20 cellular contexts compared by ENCODE assay signal in the genomic region with DNA sequence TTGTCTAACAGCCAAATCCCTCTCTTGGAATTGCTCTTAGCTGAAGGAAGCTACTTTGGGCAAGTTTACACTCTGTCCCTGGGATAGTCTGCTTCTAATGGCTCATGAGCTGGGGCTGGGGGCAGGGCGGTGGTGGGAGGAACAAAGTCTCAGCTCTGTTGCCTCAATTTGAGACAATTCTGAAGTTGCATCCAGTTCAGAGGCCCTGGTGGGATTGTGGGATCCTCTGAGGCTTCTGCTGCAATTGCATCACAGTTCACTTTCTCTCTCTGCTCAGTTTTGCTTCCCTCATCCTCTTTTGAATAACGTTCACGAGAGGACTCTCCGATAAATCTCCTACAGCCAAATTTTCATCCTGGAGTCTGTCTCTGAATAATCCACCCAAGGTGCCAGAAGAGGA.
"Had no signal": no experiment of that assay in that cellular context is flagged by ENCODE, and none has a peak within 500 bp of the region (broad histone marks: within the 10 kb centered on the region; RNA-seq: fewer than 3 reads in every experiment).

No MANE protein-coding gene starts in this region.

- H3K4me3 ChIP-seq: esophagus muscularis mucosa, gastrocnemius medialis, psoas muscle, right lobe of liver, testis, tibial nerve, upper lobe of right lung, vagina had no signal

- H3K27me3 ChIP-seq: gastrocnemius medialis, right lobe of liver, testis, tibial nerve, upper lobe of right lung, vagina had no signal

- ATAC-seq: effector memory CD8-positive, alpha-beta T cell; gastrocnemius medialis; left lobe of liver; naive thymus-derived CD4-positive, alpha-beta T cell; psoas muscle; right lobe of liver; stimulated activated memory B cell treated with anti-CD40 and anti-IgM and Interleukin-4, amounts not matched to agents 10 μg/mL and 1 μg/mL and 100 μg/mL, for 72 hours; upper lobe of right lung had no signal

- H3K27ac ChIP-seq: epithelial cell of prostate, esophagus muscularis mucosa, gastrocnemius medialis, parathyroid adenoma, psoas muscle, right lobe of liver, testis, tibial nerve, upper lobe of right lung, vagina had no signal

- DNase-seq: effector memory CD8-positive, alpha-beta T cell; gastrocnemius medialis; glutamatergic neuron; islet precursor cell; mammary epithelial cell; naive thymus-derived CD4-positive, alpha-beta T cell; nephron progenitor cell; psoas muscle; retina; right lobe of liver; stimulated activated CD4-positive, alpha-beta T cell treated with anti-CD3 and anti-CD28 coated beads, Interleukin-4, amount 100 ng/mL, for 24 hours; testis; upper lobe of right lung had no signal
